Comparison of ENCODE assay signal across 8 cellular contexts in genomic region chr2:171894612-171894947, GRCh38. TPM values are rescaled to one million over a fixed set of nuclear protein-coding genes. Genes with fewer than 3 reads are reported as not detected.
DNase-seq lines count a peak whose midpoint lies in the region; ATAC-seq lines count a peak whose summit lies in the region.

No MANE protein-coding gene starts in this region.

- H3K4me3 Mint-ChIP-seq in activated T-helper 2 cell treated with anti-CD3 and anti-CD28 coated beads, Interferon-gamma antibody, Interleukin-2, Interleukin-4, amounts not matched to agents 10 μg/mL and 5 μg/mL and 100 μg/mL, durations not matched to agents 14 hours and 24 hours and 36 hours (ENCODE audit: low read depth): peak overlapping the region; percentile 98
- H3K4me3 Mint-ChIP-seq in stimulated activated naive CD8-positive, alpha-beta T cell treated with anti-CD3 and anti-CD28 coated beads, Interleukin-15, amount 100 ng/mL, for 72 hours: peak overlapping the region; percentile 91 to 96

- no peaks in the 10 kb centered on the region for H3K9me3 Mint-ChIP-seq in activated T-helper 2 cell treated with anti-CD3 and anti-CD28 coated beads, Interferon-gamma antibody, Interleukin-2, Interleukin-4, amounts not matched to agents 10 μg/mL and 5 μg/mL and 100 μg/mL, durations not matched to agents 14 hours and 24 hours and 36 hours
- H3K9me3 Mint-ChIP-seq in stimulated activated naive CD8-positive, alpha-beta T cell treated with anti-CD3 and anti-CD28 coated beads, Interleukin-15, amount 100 ng/mL, for 72 hours: no peaks in the 10 kb centered on the region

- peaks cover 7% of the 10 kb centered on the region for H3K4me1 ChIP-seq in iPS-18a (ENCODE audit: control insufficient read depth, low read depth, low read length)

- intact Hi-C loops in activated T-helper 2 cell treated with anti-CD3 and anti-CD28 coated beads, Interferon-gamma antibody, Interleukin-2, Interleukin-4, amounts not matched to agents 10 μg/mL and 5 μg/mL and 100 μg/mL, durations not matched to agents 14 hours and 24 hours and 36 hours (cut with micrococcal nuclease): loop anchor here (1.0 to 10.0 kb wide), 4 partner anchors 28 to 798 kb away; partner anchors contain the start of genes HAT1 and METAP1D

- DNase-seq in NCI-H2227 (lab: John Stamatoyannopoulos, UW; ENCODE audit: unreplicated experiment): peak; percentile 54
- DNase-seq in NCI-H2227 treated with DMSO at 0.1 percent for 48 hours (lab: John Stamatoyannopoulos, UW): no peak
- DNase-seq in activated T-helper 2 cell treated with anti-CD3 and anti-CD28 coated beads, Interferon-gamma antibody, Interleukin-2, Interleukin-4, amounts not matched to agents 10 μg/mL and 5 μg/mL and 100 μg/mL, durations not matched to agents 14 hours and 24 hours and 36 hours (ENCODE audit: low spot score): no peak
- DNase-seq in stimulated activated naive CD8-positive, alpha-beta T cell treated with anti-CD3 and anti-CD28 coated beads, Interleukin-15, amount 100 ng/mL, for 72 hours: no peak
- DNase-seq in RKO (ENCODE audit: low spot score): no peak
- no peak for DNase-seq in mucosa of gallbladder (ENCODE audit: low spot score)
- DNase-seq in DMS 273 treated with DMSO at 0.1 percent for 48 hours (lab: John Stamatoyannopoulos, UW): no peak

- ATAC-seq in stimulated activated naive CD8-positive, alpha-beta T cell treated with anti-CD3 and anti-CD28 coated beads, Interleukin-15, amount 100 ng/mL, for 72 hours: no peak

- no peaks in the 10 kb centered on the region for H3K36me3 ChIP-seq in iPS-18a (ENCODE audit: control insufficient read depth, low read depth, low read length)

- peak overlapping the region; percentile 88 for H3K4me3 ChIP-seq in iPS-18a (ENCODE audit: low read length)

- no peak overlapping the region for H3K27ac ChIP-seq in iPS-18a (ENCODE audit: low read length)

- H3K4me1 Mint-ChIP-seq in activated T-helper 2 cell treated with anti-CD3 and anti-CD28 coated beads, Interferon-gamma antibody, Interleukin-2, Interleukin-4, amounts not matched to agents 10 μg/mL and 5 μg/mL and 100 μg/mL, durations not matched to agents 14 hours and 24 hours and 36 hours (ENCODE audit: low read depth): peaks cover 29% of the 10 kb centered on the region
- H3K4me1 Mint-ChIP-seq in stimulated activated naive CD8-positive, alpha-beta T cell treated with anti-CD3 and anti-CD28 coated beads, Interleukin-15, amount 100 ng/mL, for 72 hours: peaks cover 40% of the 10 kb centered on the region

- no peaks in the 10 kb centered on the region for H3K9me3 ChIP-seq in iPS-18a (ENCODE audit: control insufficient read depth, low read depth, low read length)

- no peaks in the 10 kb centered on the region for H3K27me3 Mint-ChIP-seq in activated T-helper 2 cell treated with anti-CD3 and anti-CD28 coated beads, Interferon-gamma antibody, Interleukin-2, Interleukin-4, amounts not matched to agents 10 μg/mL and 5 μg/mL and 100 μg/mL, durations not matched to agents 14 hours and 24 hours and 36 hours (ENCODE audit: low read depth)
- H3K27me3 Mint-ChIP-seq in stimulated activated naive CD8-positive, alpha-beta T cell treated with anti-CD3 and anti-CD28 coated beads, Interleukin-15, amount 100 ng/mL, for 72 hours: no peaks in the 10 kb centered on the region

- peak overlapping the region; percentile 72 for H3K9ac ChIP-seq in iPS-18a (ENCODE audit: low read length)

- no peaks in the 10 kb centered on the region for H3K27me3 ChIP-seq in iPS-18a (ENCODE audit: control insufficient read depth, insufficient read depth, low read length)

- H3K36me3 Mint-ChIP-seq in activated T-helper 2 cell treated with anti-CD3 and anti-CD28 coated beads, Interferon-gamma antibody, Interleukin-2, Interleukin-4, amounts not matched to agents 10 μg/mL and 5 μg/mL and 100 μg/mL, durations not matched to agents 14 hours and 24 hours and 36 hours (ENCODE audit: low read depth): peaks cover 20% of the 10 kb centered on the region

- peak overlapping the region; percentile 78 for H3K27ac Mint-ChIP-seq in activated T-helper 2 cell treated with anti-CD3 and anti-CD28 coated beads, Interferon-gamma antibody, Interleukin-2, Interleukin-4, amounts not matched to agents 10 μg/mL and 5 μg/mL and 100 μg/mL, durations not matched to agents 14 hours and 24 hours and 36 hours
- peak overlapping the region; percentile 78 to 80 for H3K27ac Mint-ChIP-seq in stimulated activated naive CD8-positive, alpha-beta T cell treated with anti-CD3 and anti-CD28 coated beads, Interleukin-15, amount 100 ng/mL, for 72 hours

RNA-seq across cellular contexts. Expression of gene SLC25A12, which starts 0.5 kb away (rescaled TPM):
- 27.2 and 27.3 TPM in 2 replicates for total RNA-seq in activated T-helper 2 cell treated with anti-CD3 and anti-CD28 coated beads, Interferon-gamma antibody, Interleukin-2, Interleukin-4, amounts not matched to agents 10 μg/mL and 5 μg/mL and 100 μg/mL, durations not matched to agents 14 hours and 24 hours and 36 hours
- 9.2 TPM for total RNA-seq in mucosa of gallbladder

RNA-seq across cellular contexts. Expression of gene HAT1, which starts 27.7 kb away (rescaled TPM):
- total RNA-seq in activated T-helper 2 cell treated with anti-CD3 and anti-CD28 coated beads, Interferon-gamma antibody, Interleukin-2, Interleukin-4, amounts not matched to agents 10 μg/mL and 5 μg/mL and 100 μg/mL, durations not matched to agents 14 hours and 24 hours and 36 hours: 67.4 and 70.1 TPM in 2 replicates
- total RNA-seq in mucosa of gallbladder: 24.3 TPM
